ENCODE assay signal across 34 cellular contexts in the genomic region with DNA sequence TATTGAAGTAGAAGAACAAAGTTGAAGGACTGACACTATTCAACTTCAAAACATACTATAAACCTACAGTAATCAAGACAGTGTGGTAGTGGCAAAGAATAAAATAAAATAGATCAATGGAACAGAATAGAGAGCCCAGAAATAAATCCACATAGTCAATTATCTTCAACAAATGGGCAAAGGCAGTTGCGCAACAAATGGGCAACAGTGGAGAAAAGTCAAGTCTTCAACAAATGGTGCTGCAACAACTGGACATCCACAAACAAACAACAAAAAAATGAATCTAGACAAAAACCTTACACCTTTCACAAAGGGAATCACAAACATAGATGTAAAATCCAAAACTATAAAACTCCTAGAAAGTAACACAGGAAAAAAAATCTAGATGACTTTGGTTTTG. TPM values are rescaled to one million over a fixed set of nuclear protein-coding genes. Genes with fewer than 3 reads are reported as not detected.
"Had no signal": no experiment of that assay in that cellular context is flagged by ENCODE, and none has a peak within 500 bp of the region (broad histone marks: within the 10 kb centered on the region; RNA-seq: fewer than 3 reads in every experiment).

No MANE protein-coding gene starts in this region.

- H3K4me3 ChIP-seq: adrenal gland, body of pancreas, PC-9 had no signal

- H3K9me3 ChIP-seq: body of pancreas had no signal

- H2AFZ ChIP-seq: PC-9 had no signal

- H3K4me1 ChIP-seq: adrenal gland, body of pancreas had no signal

- ATAC-seq: activated CD8-positive, alpha-beta memory T cell treated with anti-CD3 and anti-CD28 coated beads, Interleukin-2, amount 10 ng/mL, durations not matched to agents 7 days and 5 days; activated T-helper 17 cell treated with anti-CD3 and anti-CD28 coated beads, Interleukin-2, amount 50 U/mL, for 72 hours; body of pancreas; Right ventricle myocardium inferior; SK-N-SH treated with all-trans-retinoic acid at 6 μM for 48 hours; T-cell; T-helper 17 cell had no signal

- H3K27me3 ChIP-seq: adrenal gland, body of pancreas had no signal

- H3K36me3 ChIP-seq: adrenal gland, WERI-Rb-1 had no signal

- DNase-seq: activated CD4-positive, alpha-beta memory T cell treated with anti-CD3 and anti-CD28 coated beads, Interleukin-2, amount 10 ng/mL, durations not matched to agents 7 days and 5 days; activated CD4-positive, alpha-beta T cell treated with anti-CD3 and anti-CD28 coated beads for 1 hour; activated CD4-positive, alpha-beta T cell treated with anti-CD3 and anti-CD28 coated beads for 48 hours; activated CD4-positive, CD25-positive, alpha-beta regulatory T cell; activated CD8-positive, alpha-beta memory T cell treated with anti-CD3 and anti-CD28 coated beads for 24 hours; activated CD8-positive, alpha-beta memory T cell treated with anti-CD3 and anti-CD28 coated beads, Interleukin-2, amount 10 ng/mL, durations not matched to agents 7 days and 5 days; activated CD8-positive, alpha-beta memory T cell treated with anti-CD3 and anti-CD28 coated beads, Interleukin-2, amount 50 U/mL, for 48 hours; activated effector memory CD4-positive, alpha-beta T cell treated with anti-CD3 and anti-CD28 coated beads, Interleukin-2, amount 50 U/mL, for 16 hours; activated naive CD4-positive, alpha-beta T cell; activated naive CD4-positive, alpha-beta T cell treated with anti-CD3 and anti-CD28 coated beads, Interleukin-2, amount 50 U/mL, for 16 hours; activated T-cell treated with anti-CD3 and anti-CD28 coated beads, Interleukin-2, amount 50 U/mL, for 48 hours; adrenal gland; body of pancreas; caudate nucleus; cerebellar nuclear complex; NCI-H1105; NCI-H1417 treated with DMSO at 0.1 percent for 48 hours; NCI-H187 treated with DMSO at 0.1 percent for 48 hours; NCI-H345; NCI-H524 treated with DMSO at 0.1 percent for 48 hours; PC-9; SIG-M5; T-cell; T-helper 17 cell; T-helper 9 cell; WERI-Rb-1 had no signal

- H3K27me3 Mint-ChIP-seq: activated CD4-positive, alpha-beta memory T cell treated with anti-CD3 and anti-CD28 coated beads, Interleukin-2, amount 10 ng/mL, durations not matched to agents 7 days and 5 days; activated CD8-positive, alpha-beta memory T cell treated with anti-CD3 and anti-CD28 coated beads, Interleukin-2, amount 10 ng/mL, durations not matched to agents 7 days and 5 days; activated T-helper 17 cell treated with anti-CD3 and anti-CD28 coated beads, Interleukin-2, amount 50 U/mL, for 72 hours; T-cell; T-helper 17 cell had no signal

- H3K27ac ChIP-seq: adrenal gland, body of pancreas, PC-9, RWPE1, WERI-Rb-1 had no signal

- H3K4me3 Mint-ChIP-seq: activated CD4-positive, alpha-beta memory T cell treated with anti-CD3 and anti-CD28 coated beads, Interleukin-2, amount 10 ng/mL, durations not matched to agents 7 days and 5 days; activated CD8-positive, alpha-beta memory T cell treated with anti-CD3 and anti-CD28 coated beads, Interleukin-2, amount 10 ng/mL, durations not matched to agents 7 days and 5 days; activated T-helper 17 cell treated with anti-CD3 and anti-CD28 coated beads, Interleukin-2, amount 50 U/mL, for 72 hours; T-cell; T-helper 17 cell had no signal

- H3K27ac Mint-ChIP-seq: activated CD4-positive, alpha-beta memory T cell treated with anti-CD3 and anti-CD28 coated beads, Interleukin-2, amount 10 ng/mL, durations not matched to agents 7 days and 5 days; activated CD8-positive, alpha-beta memory T cell treated with anti-CD3 and anti-CD28 coated beads, Interleukin-2, amount 10 ng/mL, durations not matched to agents 7 days and 5 days; activated T-helper 17 cell treated with anti-CD3 and anti-CD28 coated beads, Interleukin-2, amount 50 U/mL, for 72 hours; T-cell; T-helper 17 cell had no signal

- H3K4me1 Mint-ChIP-seq: activated CD4-positive, alpha-beta memory T cell treated with anti-CD3 and anti-CD28 coated beads, Interleukin-2, amount 10 ng/mL, durations not matched to agents 7 days and 5 days; activated CD8-positive, alpha-beta memory T cell treated with anti-CD3 and anti-CD28 coated beads, Interleukin-2, amount 10 ng/mL, durations not matched to agents 7 days and 5 days; activated T-helper 17 cell treated with anti-CD3 and anti-CD28 coated beads, Interleukin-2, amount 50 U/mL, for 72 hours; T-cell; T-helper 17 cell had no signal

- H3K4me2 ChIP-seq: PC-9 had no signal

RNA-seq across cellular contexts. Expression of gene MIXL1, which starts 38.4 kb away (rescaled TPM):
- total RNA-seq: activated CD4-positive, alpha-beta memory T cell treated with anti-CD3 and anti-CD28 coated beads, Interleukin-2, amount 10 ng/mL, durations not matched to agents 7 days and 5 days; activated CD8-positive, alpha-beta memory T cell treated with anti-CD3 and anti-CD28 coated beads, Interleukin-2, amount 10 ng/mL, durations not matched to agents 7 days and 5 days; adrenal gland; body of pancreas; bronchial epithelial cell; M059J; NCI-H460; PC-9; Right ventricle myocardium inferior; SK-MEL-5; T-helper 17 cell had no signal
